Comparison of ENCODE assay signal across 14 cellular contexts in genomic region chr2:127733816-127734537, GRCh38. TPM values are rescaled to one million over a fixed set of nuclear protein-coding genes. Genes with fewer than 3 reads are reported as not detected.
DNase-seq lines count a peak whose midpoint lies in the region; TF ChIP-seq lines count a peak whose summit lies in the region.
"Had no signal": no experiment of that assay in that cellular context is flagged by ENCODE, and none has a peak within 500 bp of the region (broad histone marks: within the 10 kb centered on the region; RNA-seq: fewer than 3 reads in every experiment).

No MANE protein-coding gene starts in this region.

- DNase-seq in ACHN: peak; percentile 39
- peak; percentile 34 for DNase-seq in adipocyte (ENCODE audit: low read depth)
- peak; percentile 6 for DNase-seq in fibroblast of the conjunctiva (ENCODE audit: low read depth)
- peak; percentile 56 for DNase-seq in myocyte (ENCODE audit: low read depth)
- no peak for DNase-seq in PC-9
- no peak for DNase-seq in NCI-H1436 treated with DMSO at 0.1 percent for 48 hours (lab: John Stamatoyannopoulos, UW)
- DNase-seq in activated naive CD4-positive, alpha-beta T cell treated with anti-CD3 and anti-CD28 coated beads for 36 hours: no peak
- no peak for DNase-seq in NCI-H526 (lab: John Stamatoyannopoulos, UW)
- DNase-seq: activated CD8-positive, alpha-beta memory T cell treated with anti-CD3 and anti-CD28 coated beads, Interleukin-2, amount 50 U/mL, for 48 hours; DMS79; immature natural killer cell; naive thymus-derived CD8-positive, alpha-beta T cell; NCI-H1694; NCI-H774 had no signal

- no peak for TF ChIP-seq CTCF in PC-9 (conservative IDR thresholded peaks at IDR 0.05)

- H3K9me3 ChIP-seq in adipocyte (ENCODE audit: control insufficient read depth, low read length) (no peaks in the 10 kb centered on the region), PC-9 (ENCODE audit: insufficient read depth, low read depth) (no peaks in the 10 kb centered on the region)

- no peak overlapping the region for H3K4me3 Mint-ChIP-seq in activated naive CD4-positive, alpha-beta T cell treated with anti-CD3 and anti-CD28 coated beads for 36 hours
- H3K4me3 Mint-ChIP-seq: immature natural killer cell; naive thymus-derived CD8-positive, alpha-beta T cell had no signal

- H4K20me1 ChIP-seq in PC-9 (ENCODE audit: insufficient read depth): no peaks in the 10 kb centered on the region

- H3K27me3 Mint-ChIP-seq in activated naive CD4-positive, alpha-beta T cell treated with anti-CD3 and anti-CD28 coated beads for 36 hours (ENCODE audit: low read depth): no peaks in the 10 kb centered on the region
- H3K27me3 Mint-ChIP-seq: naive thymus-derived CD8-positive, alpha-beta T cell had no signal

- H3K36me3 Mint-ChIP-seq in activated naive CD4-positive, alpha-beta T cell treated with anti-CD3 and anti-CD28 coated beads for 36 hours (ENCODE audit: low read depth): peaks cover 10% of the 10 kb centered on the region

- no peak overlapping the region for H3K27ac Mint-ChIP-seq in activated naive CD4-positive, alpha-beta T cell treated with anti-CD3 and anti-CD28 coated beads for 36 hours

- intact Hi-C loops in PC-9 (cut with micrococcal nuclease; ENCODE audit: unreplicated experiment): no loop called here
- intact Hi-C loops in activated naive CD4-positive, alpha-beta T cell treated with anti-CD3 and anti-CD28 coated beads for 36 hours (cut with micrococcal nuclease): no loop called here

- in situ Hi-C loops in ACHN (cut with HindIII; ENCODE audit: low pct_ligation_motif_present, low pct_unique_long_range_greater_than_20kb, low sequenced_read_pairs): no loop called here

- H3K4me1 ChIP-seq in adipocyte (ENCODE audit: control insufficient read depth, insufficient read depth, low read length): peaks cover 37% of the 10 kb centered on the region
- no peaks in the 10 kb centered on the region for H3K4me1 ChIP-seq in PC-9 (replicated peaks; ENCODE audit: insufficient read depth)

- H3K4me3 ChIP-seq in adipocyte (ENCODE audit: low read length) (peak overlapping the region; percentile 76), PC-9 (no peak overlapping the region)

- no peak overlapping the region for H3K4me2 ChIP-seq in PC-9

- no peaks in the 10 kb centered on the region for H3K9me3 Mint-ChIP-seq in activated naive CD4-positive, alpha-beta T cell treated with anti-CD3 and anti-CD28 coated beads for 36 hours
- H3K9me3 Mint-ChIP-seq: immature natural killer cell; naive thymus-derived CD8-positive, alpha-beta T cell had no signal

- H3F3A ChIP-seq in PC-9 (ENCODE audit: insufficient read depth, low read depth): peaks cover 13% of the 10 kb centered on the region

- no peaks in the 10 kb centered on the region for H3K9me2 ChIP-seq in PC-9 (ENCODE audit: insufficient read depth)

- H3K4me1 Mint-ChIP-seq in activated naive CD4-positive, alpha-beta T cell treated with anti-CD3 and anti-CD28 coated beads for 36 hours (ENCODE audit: low read depth): peaks cover 18% of the 10 kb centered on the region

- H3K36me3 ChIP-seq in adipocyte (ENCODE audit: control insufficient read depth, insufficient read depth, low read length, severe bottlenecking) (no peaks in the 10 kb centered on the region), PC-9 (ENCODE audit: low read depth) (no peaks in the 10 kb centered on the region)

- H3K27ac ChIP-seq in PC-9: no peak overlapping the region

- H3K79me2 ChIP-seq in PC-9 (ENCODE audit: low read depth): no peaks in the 10 kb centered on the region

- POLR2A ChIA-PET in PC-9 (lab: Charles Lee; ENCODE audit: unreplicated experiment): interaction anchor here (0.6 kb wide), 1 partner anchor 16 kb away, joined by 3 read pairs; no protein-coding TSS in a partner anchor

- H2AFZ ChIP-seq in PC-9: no peak overlapping the region

- no TSS peak for BruUV-seq in PC-9 (replicated peaks; lab: Mats Ljungman, UMichigan)

- peak overlapping the region; percentile 68 for H3K9ac ChIP-seq in adipocyte (ENCODE audit: low read length)

- no peaks in the 10 kb centered on the region for H3K27me3 ChIP-seq in adipocyte (replicated peaks; ENCODE audit: control insufficient read depth, insufficient read depth, low read length)
- H3K27me3 ChIP-seq in PC-9 (ENCODE audit: insufficient read depth, low read depth): no peaks in the 10 kb centered on the region

- CTCF ChIA-PET in PC-9 (lab: Charles Lee): interaction anchor here (0.5 kb wide), 1 partner anchor 10 kb away, joined by 3 read pairs; no protein-coding TSS in a partner anchor
- CTCF ChIA-PET in activated naive CD4-positive, alpha-beta T cell treated with anti-CD3 and anti-CD28 coated beads for 36 hours (lab: Charles Lee): no interaction called here

RNA-seq across cellular contexts. Expression of gene SFT2D3, which starts 32.7 kb away (rescaled TPM):
- total RNA-seq in myocyte (8.3 and 10.5 TPM in 2 replicates), PC-9 (2021) (7.3 and 8.4 TPM in 2 replicates)
- polyA plus RNA-seq in myocyte (2012): not detected
- 1 to 10 TPM; 3.1 to 3.3 TPM for total RNA-seq in activated naive CD4-positive, alpha-beta T cell treated with anti-CD3 and anti-CD28 coated beads for 36 hours

RNA-seq across cellular contexts. Expression of gene LIMS2, which starts 58.6 kb away (rescaled TPM):
- total RNA-seq in myocyte (6.9 and 8.8 TPM in 2 replicates), PC-9 (2021) (1.4 and 2.5 TPM in 2 replicates)
- 121 TPM for polyA plus RNA-seq in myocyte (2012)
- total RNA-seq in activated naive CD4-positive, alpha-beta T cell treated with anti-CD3 and anti-CD28 coated beads for 36 hours: 10 to 100 TPM; 14.6 to 15.5 TPM

Comparison
In these comparisons a context has a peak if more than half of its experiments do, and no peak if none do; other contexts are left out.
1. DNase-seq: peak in ACHN (single experiment), adipocyte (single experiment), fibroblast of the conjunctiva (single experiment) and myocyte (single experiment); none in PC-9 (0 of 2), NCI-H1436 treated with DMSO at 0.1 percent for 48 hours (single experiment), activated naive CD4-positive, alpha-beta T cell treated with anti-CD3 and anti-CD28 coated beads for 36 hours (single experiment) and NCI-H526 (0 of 2).